ENCODE assay signal across 1 cellular context in genomic region chr1:212255705-212256307, GRCh38.
TF ChIP-seq lines count a peak whose summit lies in the region.

No MANE protein-coding gene starts in this region.

TF ChIP-seq in HepG2, 621 proteins besides CTCF, POLR2A, EP300 and RAD21 (continued from another document):
- TF ChIP-seq AFF4 (CRISPR knock-in tag; IDR thresholded peaks at IDR 0.05), result no peak
- TF ChIP-seq PHF20 (CRISPR knock-in tag; IDR thresholded peaks at IDR 0.05), result no peak; the same call in 1 of the 2 replicates
- TF ChIP-seq TEAD3 (CRISPR knock-in tag; optimal IDR thresholded peaks at IDR 0.05; ENCODE audit: borderline replicate concordance), result peak; percentile 35
